Comparison of ENCODE assay signal across 8 cellular contexts in the genomic region with DNA sequence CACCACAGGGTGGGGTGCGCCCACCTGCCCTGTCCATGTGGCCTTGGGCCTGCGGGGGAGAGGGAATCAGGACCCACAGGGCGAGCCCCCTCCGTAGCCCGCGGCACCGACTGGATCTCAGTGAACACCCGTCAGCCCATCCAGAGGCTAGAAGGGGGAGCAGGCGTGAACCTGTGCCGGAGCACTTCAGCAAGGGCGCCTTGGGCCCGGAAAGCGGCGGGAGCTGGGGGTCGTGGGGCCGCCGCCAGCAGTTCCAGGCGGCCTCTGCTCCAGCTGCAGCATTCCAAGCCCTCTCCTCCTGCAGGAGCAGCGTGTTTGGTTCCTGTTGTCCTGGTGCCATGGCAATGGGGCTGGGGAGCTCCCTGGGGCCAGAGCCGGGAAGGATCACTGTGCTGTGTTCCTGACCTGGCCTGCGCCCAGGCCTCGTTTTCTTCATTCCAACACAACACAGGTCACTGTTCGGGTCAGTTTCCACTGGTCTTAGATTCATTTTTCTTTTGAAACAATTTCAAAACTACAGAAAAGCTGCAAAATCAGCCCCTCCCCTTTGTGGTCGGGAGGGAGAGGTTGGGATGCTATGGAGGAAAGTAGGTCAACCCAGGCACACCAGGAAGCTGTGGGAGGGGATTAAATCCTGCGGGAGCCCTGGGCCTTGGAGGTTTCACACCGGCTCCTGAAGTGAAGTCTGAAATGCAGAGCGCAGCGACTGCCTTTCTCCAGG. TPM values are rescaled to one million over a fixed set of nuclear protein-coding genes. Genes with fewer than 3 reads are reported as not detected.
DNase-seq lines count a peak whose midpoint lies in the region; ATAC-seq, FAIRE-seq and TF ChIP-seq lines count a peak whose summit lies in the region.

No MANE protein-coding gene starts in this region.

- dilution Hi-C loops in endothelial cell of umbilical vein (cut with MboI; ENCODE audit: extremely low pct_ligation_motif_present, low sequenced_read_pairs), result no loop called here

- H3K4me3 ChIP-seq in Peyer's patch, result no peak overlapping the region
- no peak overlapping the region for H3K4me3 ChIP-seq in endothelial cell of umbilical vein (replicated peaks in 1 of 3; ENCODE audit: insufficient read depth in 1 of 3, low read depth in 1 of 3, low read length in 3 of 3)
- no peak overlapping the region for H3K4me3 ChIP-seq in mesendoderm (ENCODE audit: low read length)
- no peak overlapping the region for H3K4me3 ChIP-seq in thyroid gland (replicated peaks in 1 of 3)

- H3K9ac ChIP-seq in endothelial cell of umbilical vein (replicated peaks; ENCODE audit: extremely low read depth, insufficient read depth, low read length) (peak overlapping the region; percentile 25), mesendoderm (ENCODE audit: low read length) (no peak overlapping the region)

- no peak overlapping the region for H2BK15ac ChIP-seq in mesendoderm (replicated peaks; ENCODE audit: low read depth)

- FAIRE-seq in endothelial cell of umbilical vein (lab: Jason Lieb, UNC), result peak; percentile 80

- H3K27me3 ChIP-seq in Peyer's patch (no peaks in the 10 kb centered on the region), endothelial cell of umbilical vein (ENCODE audit: control insufficient read depth in 2 of 2, insufficient read depth in 2 of 2, low read length in 2 of 2) (no peaks in the 10 kb centered on the region), mesendoderm (ENCODE audit: insufficient read depth, low read length, poor library complexity) (no peaks in the 10 kb centered on the region), thyroid gland (no peaks in the 10 kb centered on the region)

- H3K9me3 ChIP-seq in Peyer's patch (no peaks in the 10 kb centered on the region), endothelial cell of umbilical vein (replicated peaks; ENCODE audit: control insufficient read depth, insufficient read depth, low read length) (no peaks in the 10 kb centered on the region), thyroid gland (no peaks in the 10 kb centered on the region)

- no TSS peak for BruUV-seq in endothelial cell of umbilical vein (replicated peaks; lab: Mats Ljungman, UMichigan)

- H3K4me1 ChIP-seq in Peyer's patch (peaks cover 0 to 20% (median 0%) of the 10 kb centered on the region in 4 donors), endothelial cell of umbilical vein (ENCODE audit: control insufficient read depth, extremely low read depth, insufficient read depth, low read length) (peaks cover 40% of the 10 kb centered on the region), mesendoderm (ENCODE audit: control insufficient read depth, low read depth, low read length) (no peaks in the 10 kb centered on the region), thyroid gland (peaks cover 4 to 34% of the 10 kb centered on the region in 2 donors)

- no peak for TF ChIP-seq POLR2A in Peyer's patch (IDR thresholded peaks at IDR 0.05)
- TF ChIP-seq POLR2A in endothelial cell of umbilical vein (IDR thresholded peaks at IDR 0.05; ENCODE audit: low read depth, low read length), result no peak
- no peak for TF ChIP-seq POLR2A in thyroid gland (IDR thresholded peaks at IDR 0.05)

- ATAC-seq in HG02623 (IDR thresholded peaks at IDR 0.05; ENCODE audit: unreplicated experiment), result no peak
- no peak for ATAC-seq in GM19467 (IDR thresholded peaks at IDR 0.05; ENCODE audit: unreplicated experiment)

- no peak overlapping the region for H3K18ac ChIP-seq in mesendoderm (ENCODE audit: low read length)

- POLR2A ChIA-PET in endothelial cell of umbilical vein (lab: Charles Lee), result no interaction called here

- H2AFZ ChIP-seq in endothelial cell of umbilical vein (ENCODE audit: low read depth, low read length), result no peak overlapping the region

- no peak overlapping the region for H4K5ac ChIP-seq in mesendoderm (ENCODE audit: low read length)

- H4K20me1 ChIP-seq in endothelial cell of umbilical vein (replicated peaks; ENCODE audit: control insufficient read depth, extremely low read depth, insufficient read depth, low read length), result no peaks in the 10 kb centered on the region

- H2AK5ac ChIP-seq in mesendoderm (ENCODE audit: low read length), result no peak overlapping the region

- no CpG with 5 or more reads among the region's 28 CpGs for WGBS in mesendoderm (ENCODE audit: extremely low coverage, insufficient coverage, low lambda C conversion rate)
- 58% methylated on average over 9 to 15 of the region's 28 CpGs for WGBS in thyroid gland, 2 donors

- no peak overlapping the region for H3K23ac ChIP-seq in mesendoderm (ENCODE audit: low read length)

- H3K4ac ChIP-seq in mesendoderm (ENCODE audit: low read depth, low read length), result no peak overlapping the region

- peaks cover 15% of the 10 kb centered on the region for H3K79me1 ChIP-seq in mesendoderm (ENCODE audit: low read length)

- H3K79me2 ChIP-seq in endothelial cell of umbilical vein (ENCODE audit: control insufficient read depth, insufficient read depth, low read length), result peaks cover 28% of the 10 kb centered on the region
- peaks cover 19% of the 10 kb centered on the region for H3K79me2 ChIP-seq in mesendoderm (ENCODE audit: control insufficient read depth, insufficient read depth, low read length)

- no peak overlapping the region for H3K56ac ChIP-seq in mesendoderm (ENCODE audit: low read length)

- H3K9me1 ChIP-seq in endothelial cell of umbilical vein (replicated peaks; ENCODE audit: control insufficient read depth, extremely low read depth, insufficient read depth, low read length), result no peaks in the 10 kb centered on the region

- H3K36me3 ChIP-seq in Peyer's patch (peaks cover 0 to 34% (median 0%) of the 10 kb centered on the region in 3 donors), endothelial cell of umbilical vein (ENCODE audit: control insufficient read depth in 2 of 2, extremely low read depth in 1 of 2, insufficient read depth in 2 of 2, low read length in 2 of 2) (peaks cover 5 to 13% of the 10 kb centered on the region in 2 experiments), mesendoderm (ENCODE audit: control insufficient read depth, insufficient read depth, low read length) (peaks cover 13% of the 10 kb centered on the region), thyroid gland (peaks cover 0 to 4% of the 10 kb centered on the region in 2 donors)

- intact Hi-C loops in endothelial cell of umbilical vein (cut with micrococcal nuclease) (loop anchor here (2.0 kb wide), 1 partner anchor 116 kb away; a partner anchor contains a TSS), thyroid gland (cut with DNase I) (loop anchor here (10.0 kb wide), 1 partner anchor 116 kb away; a partner anchor contains a TSS)

- H2BK120ac ChIP-seq in mesendoderm (ENCODE audit: low read depth, low read length), result no peak overlapping the region

- H3K27ac ChIP-seq in Peyer's patch (peak overlapping the region; percentile 32 to 78 (median 52)), endothelial cell of umbilical vein (ENCODE audit: insufficient read depth, low read depth, low read length) (peak overlapping the region; percentile 61), mesendoderm (ENCODE audit: low read depth, low read length) (no peak overlapping the region), thyroid gland (no peak overlapping the region)

- no peak for TF ChIP-seq CTCF in Peyer's patch (IDR thresholded peaks at IDR 0.05)
- no peak for TF ChIP-seq CTCF in endothelial cell of umbilical vein (IDR thresholded peaks at IDR 0.05; ENCODE audit: extremely low read depth in 1 of 2, insufficient read depth in 1 of 2, low read depth in 1 of 2, low read length in 2 of 2)
- no peak for TF ChIP-seq CTCF in thyroid gland (IDR thresholded peaks at IDR 0.05)

- DNase-seq in Peyer's patch (peak; percentile 34 to 67 (median 67)), endothelial cell of umbilical vein (ENCODE audit: low read depth, low spot score) (peak; percentile 95), mesendoderm (peak; percentile 47), thyroid gland (peak; percentile 28 to 34), Ammon's horn (ENCODE audit: low spot score) (no peak), NCI-H1105 (lab: John Stamatoyannopoulos, UW) (no peak)

- H4K8ac ChIP-seq in mesendoderm (ENCODE audit: low read depth, low read length), result no peak overlapping the region

- H3K4me2 ChIP-seq in endothelial cell of umbilical vein (ENCODE audit: insufficient read depth, low read length), result peak overlapping the region; percentile 7
- H3K4me2 ChIP-seq in mesendoderm (ENCODE audit: low read length), result no peak overlapping the region

- CTCF ChIA-PET in endothelial cell of umbilical vein (lab: Charles Lee), result interaction anchor here (1.0 to 6.5 kb wide), 8 partner anchors 9 to 182 kb away, joined by 3 to 47 read pairs (median 4); no protein-coding TSS in a partner anchor

- H2BK5ac ChIP-seq in mesendoderm (ENCODE audit: low read length), result no peak overlapping the region

TF ChIP-seq in endothelial cell of umbilical vein, 7 proteins besides CTCF, POLR2A, EP300 and RAD21 (continues in another document):
- TF ChIP-seq POLR2AphosphoS5 (IDR thresholded peaks at IDR 0.05; ENCODE audit: insufficient read depth, low read depth, low read length), result no peak

RNA-seq across cellular contexts. Expression of a gene that starts 18.8 kb away (rescaled TPM):
- total RNA-seq in Peyer's patch (10 to 100 TPM in 1 of 4 donors, 1 to 10 TPM in 2, not detected in 1; 7.8 to 10.5 (median 10.0) TPM), endothelial cell of umbilical vein (46.4 and 50.6 TPM in 2 replicates), thyroid gland (10 to 100 TPM in 3 of 4 donors, 1 to 10 TPM in 1; 4.8 to 19.1 (median 11.2) TPM)
- 27.0 and 27.7 TPM in 2 replicates for polyA plus RNA-seq in endothelial cell of umbilical vein
- 22.2 and 31.4 TPM in 2 replicates for polyA plus RNA-seq in endothelial cell of umbilical vein (2011; cell fraction: cytosol; rRNA removed)
- 12.9 and 19.4 TPM in 2 replicates for polyA plus RNA-seq in endothelial cell of umbilical vein (2011; cell fraction: nucleus; rRNA removed)
- 22.1 and 31.0 TPM in 2 replicates for polyA plus RNA-seq in endothelial cell of umbilical vein (2012)
- 5.8 and 7.4 TPM in 2 replicates for polyA minus RNA-seq in endothelial cell of umbilical vein
- 43.1 TPM for polyA minus RNA-seq in endothelial cell of umbilical vein (2011; cell fraction: cytosol; rRNA and poly(A)+ RNA removed)
- 2.3 and 5.7 TPM in 2 replicates for polyA minus RNA-seq in endothelial cell of umbilical vein (2011; cell fraction: nucleus; rRNA and poly(A)+ RNA removed)
- 45.5 TPM for polyA plus RNA-seq in mesendoderm (2013, experiment 1 of 2)
- polyA plus RNA-seq in mesendoderm (2013, experiment 2 of 2), result 43.5 TPM

RNA-seq across cellular contexts. Expression of a gene that starts 37.9 kb away (rescaled TPM):
- total RNA-seq in Peyer's patch (10 to 100 TPM in 3 of 4 donors, 1 to 10 TPM in 1; 9.3 to 58.6 (median 16.4) TPM), endothelial cell of umbilical vein (0.65 and 0.91 TPM in 2 replicates), thyroid gland (10 to 100 TPM; 18.4 to 79.4 (median 27.5) TPM)
- polyA plus RNA-seq in endothelial cell of umbilical vein, result 0.39 and 0.59 TPM in 2 replicates
- polyA plus RNA-seq in endothelial cell of umbilical vein (2011; cell fraction: cytosol; rRNA removed), result 0.26 and 0.87 TPM in 2 replicates
- polyA plus RNA-seq in endothelial cell of umbilical vein (2011; cell fraction: nucleus; rRNA removed), result 0.30 and 0.48 TPM in 2 replicates
- 0.94 and 1.9 TPM in 2 replicates for polyA plus RNA-seq in endothelial cell of umbilical vein (2012)
- 0.19 TPM in 1 of 2 replicates, not detected in the other for polyA minus RNA-seq in endothelial cell of umbilical vein
- polyA minus RNA-seq in endothelial cell of umbilical vein (2011; cell fraction: cytosol; rRNA and poly(A)+ RNA removed), result 0.72 TPM
- polyA minus RNA-seq in endothelial cell of umbilical vein (2011; cell fraction: nucleus; rRNA and poly(A)+ RNA removed), result 0.58 TPM in 1 of 2 replicates, not detected in the other
- 1.0 TPM for polyA plus RNA-seq in mesendoderm (2013, experiment 1 of 2)
- 1.1 TPM for polyA plus RNA-seq in mesendoderm (2013, experiment 2 of 2)

Comparison
In these comparisons a context has a peak if more than half of its experiments do, and no peak if none do; other contexts are left out.
1. DNase-seq: peak in Peyer's patch (3 of 3), endothelial cell of umbilical vein (single experiment), mesendoderm (single experiment) and thyroid gland (2 of 2); none in Ammon's horn (single experiment) and NCI-H1105 (single experiment).
2. H3K27ac ChIP-seq: peak in Peyer's patch (4 of 4) and endothelial cell of umbilical vein (single experiment); none in mesendoderm (single experiment) and thyroid gland (0 of 3).